ENCODE assay signal across 9 cellular contexts in the genomic region with DNA sequence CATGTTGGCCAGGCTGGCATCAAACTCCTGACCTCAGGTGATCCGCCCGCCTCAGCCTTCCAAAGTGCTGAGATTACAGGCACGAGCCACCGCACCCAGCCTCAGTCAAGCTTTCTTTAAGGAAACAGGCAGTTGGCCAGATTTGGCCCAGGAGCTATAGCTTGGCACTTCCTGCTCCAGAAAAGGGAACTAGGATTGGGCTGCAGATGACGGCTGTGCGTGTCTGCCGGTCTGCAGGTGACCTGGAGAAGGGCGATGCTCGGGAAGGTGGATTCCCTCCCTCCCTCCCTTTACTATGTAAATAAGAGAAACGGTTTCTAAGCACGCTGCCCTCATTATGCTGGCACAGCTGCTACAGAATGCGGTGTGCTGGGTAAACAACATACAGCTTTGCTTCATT.
DNase-seq lines count a peak whose midpoint lies in the region; ATAC-seq and TF ChIP-seq lines count a peak whose summit lies in the region.
"Had no signal": no experiment of that assay in that cellular context is flagged by ENCODE, and none has a peak within 500 bp of the region (broad histone marks: within the 10 kb centered on the region; RNA-seq: fewer than 3 reads in every experiment).

No MANE protein-coding gene starts in this region.

- H3K4me3 ChIP-seq in ACC112 (ENCODE audit: low read depth, low read length): no peak overlapping the region
- peak overlapping the region; percentile 44 for H3K4me3 ChIP-seq in endocrine pancreas (ENCODE audit: control insufficient read depth, insufficient read depth, low read length)
- H3K4me3 ChIP-seq in tibial artery: no peak overlapping the region
- H3K4me3 ChIP-seq: skin epidermis had no signal

- H2AFZ ChIP-seq in ACC112 (ENCODE audit: low read length, unreplicated experiment): no peak overlapping the region

- DNase-seq in KBM-7 (peak; percentile 80), NOMO-1 (lab: John Stamatoyannopoulos, UW; ENCODE audit: unreplicated experiment in 2 of 2) (peak; percentile 38 to 41), AG20443 (ENCODE audit: low spot score) (no peak), kidney glomerular epithelial cell (lab: John Stamatoyannopoulos, UW) (no peak), tibial artery (no peak)

- H3K36me3 ChIP-seq in ACC112 (ENCODE audit: insufficient read depth, low read length) (peaks cover 9% of the 10 kb centered on the region; the same call in 1 of the 2 replicates), endocrine pancreas (ENCODE audit: control insufficient read depth, insufficient read depth, low read length) (no peaks in the 10 kb centered on the region), tibial artery (peaks cover 0 to 14% (median 4%) of the 10 kb centered on the region in 3 donors)

- H3K4me1 ChIP-seq in ACC112 (ENCODE audit: control insufficient read depth, insufficient read depth, low read length, unreplicated experiment): peaks cover 29% of the 10 kb centered on the region
- H3K4me1 ChIP-seq in endocrine pancreas (ENCODE audit: control insufficient read depth, insufficient read depth, low read length): peaks cover 5% of the 10 kb centered on the region
- H3K4me1 ChIP-seq in tibial artery: no peaks in the 10 kb centered on the region

- H3K9ac ChIP-seq in endocrine pancreas (ENCODE audit: control insufficient read depth, insufficient read depth, low read length): no peak overlapping the region

- no peaks in the 10 kb centered on the region for H3K79me2 ChIP-seq in ACC112 (ENCODE audit: control insufficient read depth, insufficient read depth, low read length, unreplicated experiment)

- TF ChIP-seq CTCF in tibial artery (IDR thresholded peaks at IDR 0.05): no peak

- intact Hi-C loops in tibial artery (cut with DNase I; ENCODE audit: low total_unique reads): no loop called here

- H3K9me3 ChIP-seq in endocrine pancreas (ENCODE audit: control insufficient read depth, low read length) (no peaks in the 10 kb centered on the region), tibial artery (no peaks in the 10 kb centered on the region)

- ATAC-seq in HG02981 (IDR thresholded peaks at IDR 0.05; ENCODE audit: unreplicated experiment): no peak

- H3K27ac ChIP-seq in ACC112 (ENCODE audit: low read depth, low read length): peak overlapping the region; percentile 73; the same call in 1 of the 2 replicates
- H3K27ac ChIP-seq in tibial artery: no peak overlapping the region

- in situ Hi-C loops in KBM-7 (cut with MboI; ENCODE audit: low pct_unique_long_range_greater_than_20kb, low sequenced_read_pairs): no loop called here

- no peaks in the 10 kb centered on the region for H3K27me3 ChIP-seq in ACC112 (ENCODE audit: insufficient read depth, low read length)
- H3K27me3 ChIP-seq in endocrine pancreas (ENCODE audit: control insufficient read depth, insufficient read depth, low read length): no peaks in the 10 kb centered on the region
- no peaks in the 10 kb centered on the region for H3K27me3 ChIP-seq in tibial artery

Comparison
In these comparisons a context has a peak if more than half of its experiments do, and no peak if none do; other contexts are left out.
1. DNase-seq: peak in KBM-7 (single experiment) and NOMO-1 (2 of 2); none in AG20443 (single experiment), kidney glomerular epithelial cell (single experiment) and tibial artery (0 of 2).